In genomic region chr12:131454418-131455217, GRCh38 we compare ENCODE assay signal across 7 cellular contexts.
A peak's percentile ranks its signal among the peaks of the same experiment; 100 is the strongest.
DNase-seq lines count a peak whose midpoint lies in the region; ATAC-seq and TF ChIP-seq lines count a peak whose summit lies in the region.

No MANE protein-coding gene starts in this region.

- no peaks in the 10 kb centered on the region for H3K36me3 ChIP-seq in trophoblast cell (ENCODE audit: control insufficient read depth in 1 of 2, insufficient read depth in 2 of 2, low read length in 2 of 2)

- no peak overlapping the region for H4K12ac ChIP-seq in trophoblast cell (ENCODE audit: low read depth, low read length)

- no peaks in the 10 kb centered on the region for H3K4me1 ChIP-seq in trophoblast cell (ENCODE audit: control insufficient read depth in 1 of 2, insufficient read depth in 2 of 2, low read length in 2 of 2)

- H2BK12ac ChIP-seq in trophoblast cell (ENCODE audit: low read length): no peak overlapping the region

- no peaks in the 10 kb centered on the region for H3K79me1 ChIP-seq in trophoblast cell (ENCODE audit: low read length)

- no peak overlapping the region for H3K27ac ChIP-seq in trophoblast cell (ENCODE audit: low read depth, low read length)

- H3K79me2 ChIP-seq in trophoblast cell (ENCODE audit: control insufficient read depth, insufficient read depth, low read length, poor library complexity): no peaks in the 10 kb centered on the region

- no peak overlapping the region for H2BK120ac ChIP-seq in trophoblast cell (ENCODE audit: insufficient read depth, low read length, poor library complexity)

- intact Hi-C loops in posterior vena cava (cut with DNase I): loop anchor here in 1 of 2 donors (10.0 kb wide), 1 partner anchor 350 kb away; no protein-coding TSS in a partner anchor

- no peak overlapping the region for H2AFZ ChIP-seq in trophoblast cell (ENCODE audit: insufficient read depth, low read length, poor library complexity)

- H3K9me3 ChIP-seq in trophoblast cell (ENCODE audit: insufficient read depth, low read depth, low read length): no peaks in the 10 kb centered on the region

- H3K4me3 ChIP-seq in GM12865 (ENCODE audit: low read depth, low read length): no peak overlapping the region
- no peak overlapping the region for H3K4me3 ChIP-seq in trophoblast cell (ENCODE audit: low read depth, low read length)

- no CpG with 5 or more reads among the region's 12 CpGs for WGBS in trophoblast cell (ENCODE audit: extremely low coverage, insufficient coverage, insufficient read length)

- no peak overlapping the region for H2BK5ac ChIP-seq in trophoblast cell (ENCODE audit: low read depth, low read length, poor library complexity)

- H3K23ac ChIP-seq in trophoblast cell (ENCODE audit: low read length): no peak overlapping the region

- no peak overlapping the region for H3K14ac ChIP-seq in trophoblast cell (ENCODE audit: low read length)

- DNase-seq in GM12865 (ENCODE audit: low read depth) (peak; percentile 81), SHP77 treated with DMSO at 0.1 percent for 48 hours (lab: John Stamatoyannopoulos, UW) (peak; percentile 50), trophoblast cell (peak; percentile 6 to 64), posterior vena cava (ENCODE audit: low spot score) (no peak)

- ATAC-seq in GM21381 (IDR thresholded peaks at IDR 0.05; ENCODE audit: unreplicated experiment) (peak; percentile 96), HG03571 (IDR thresholded peaks at IDR 0.05; ENCODE audit: unreplicated experiment) (peak; percentile 89), esophagus mucosa (peak; percentile 68)

- H4K91ac ChIP-seq in trophoblast cell (ENCODE audit: low read depth, low read length): no peak overlapping the region

- peak; percentile 84 for TF ChIP-seq CTCF in GM12865 (IDR thresholded peaks at IDR 0.05; ENCODE audit: insufficient read depth, low read depth, low read length, missing control alignments)

- H3K4ac ChIP-seq in trophoblast cell (ENCODE audit: low read depth, low read length): no peak overlapping the region

- H3K18ac ChIP-seq in trophoblast cell (ENCODE audit: low read length): no peak overlapping the region

- no peaks in the 10 kb centered on the region for H3K27me3 ChIP-seq in trophoblast cell (ENCODE audit: insufficient read depth, low read length)

- no peak overlapping the region for H3K9ac ChIP-seq in trophoblast cell (ENCODE audit: low read length)

- H4K8ac ChIP-seq in trophoblast cell (ENCODE audit: low read depth, low read length): no peak overlapping the region

- no peak overlapping the region for H2AK5ac ChIP-seq in trophoblast cell (ENCODE audit: low read length)

- no peak overlapping the region for H3K4me2 ChIP-seq in trophoblast cell (ENCODE audit: low read length)
